In genomic region chr12:131949431-131950181, GRCh38 we compare ENCODE assay signal across 8 cellular contexts. TPM values are rescaled to one million over a fixed set of nuclear protein-coding genes. Genes with fewer than 3 reads are reported as not detected.
A peak's percentile ranks its signal among the peaks of the same experiment; 100 is the strongest.
DNase-seq lines count a peak whose midpoint lies in the region; ATAC-seq and TF ChIP-seq lines count a peak whose summit lies in the region.

Gene EP400, plus strand, starts transcription at chr12:131949942. Its CDS starts 10,678 bp downstream, at chr12:131960620.

- in situ Hi-C loops in GM13976 (cut with MboI; ENCODE audit: low sequenced_read_pairs, unreplicated experiment) = no loop called here

- peak; percentile 17 to 56 for TF ChIP-seq POLR2A in uterus (IDR thresholded peaks at IDR 0.05)

- TF ChIP-seq CTCF in GM13976 (IDR thresholded peaks at IDR 0.05; ENCODE audit: borderline replicate concordance, control extremely low read depth, extremely low read depth, insufficient read depth, missing control alignments) (peak; percentile 97), right atrium auricular region (IDR thresholded peaks at IDR 0.05) (peak; percentile 53 to 82), uterus (IDR thresholded peaks at IDR 0.05) (peak; percentile 33 to 89 (median 80))

- no peaks in the 10 kb centered on the region for H3K36me3 Mint-ChIP-seq in T-helper 17 cell (ENCODE audit: low read depth)

- peaks cover 23% of the 10 kb centered on the region for H3K4me1 Mint-ChIP-seq in T-helper 17 cell

- peak within 1 kb of the TSS; percentile 74 to 76 for H3K27ac ChIP-seq in right atrium auricular region
- peak within 1 kb of the TSS; percentile 34 to 84 for H3K27ac ChIP-seq in uterus

- H3K4me3 ChIP-seq in right atrium auricular region = peak within 1 kb of the TSS; percentile 70 to 82
- peak within 1 kb of the TSS; percentile 42 to 85 for H3K4me3 ChIP-seq in uterus

- peak within 1 kb of the TSS; percentile 92 for H3K27ac Mint-ChIP-seq in T-helper 17 cell

- H3K4me3 Mint-ChIP-seq in T-helper 17 cell = peak within 1 kb of the TSS; percentile 90

- DNase-seq in GM13976 (ENCODE audit: low spot score) = peak; percentile 99
- DNase-seq in NCI-H1694 treated with DMSO at 0.1 percent for 48 hours (lab: John Stamatoyannopoulos, UW) = peak; percentile 44
- peak; percentile 87 to 96 (median 92) for DNase-seq in T-helper 17 cell
- DNase-seq in amygdala (lab: John Stamatoyannopoulos, UW) = peak; percentile 39 to 93 (median 83)
- DNase-seq in right atrium auricular region (ENCODE audit: low spot score) = peak; percentile 94
- peak; percentile 92 for DNase-seq in putamen (ENCODE audit: low spot score)
- DNase-seq in uterus = peak; percentile 96

- H3K4me1 ChIP-seq in right atrium auricular region (peaks cover 0 to 27% of the 10 kb centered on the region in 2 donors), uterus (peaks cover 5 to 7% of the 10 kb centered on the region in 2 donors)

- H3K9me3 ChIP-seq in T-helper 17 cell (ENCODE audit: control insufficient read depth, low read length, poor library complexity, severe bottlenecking) (no peaks in the 10 kb centered on the region), right atrium auricular region (no peaks in the 10 kb centered on the region), uterus (no peaks in the 10 kb centered on the region)

- H3K36me3 ChIP-seq in right atrium auricular region = peaks cover 2% of the 10 kb centered on the region
- no peaks in the 10 kb centered on the region for H3K36me3 ChIP-seq in uterus

- H3K27me3 ChIP-seq in right atrium auricular region = no peaks in the 10 kb centered on the region
- no peaks in the 10 kb centered on the region for H3K27me3 ChIP-seq in uterus

- ATAC-seq in HG02884 (IDR thresholded peaks at IDR 0.05; ENCODE audit: unreplicated experiment) (peak; percentile 78), T-helper 17 cell (peak; percentile 94)

- intact Hi-C loops in uterus (cut with DNase I; ENCODE audit: low total_unique reads) = loop anchor here (2.0 kb wide), 1 partner anchor 55 kb away; the partner anchor contains the start of gene ULK1

- no peaks in the 10 kb centered on the region for H3K27me3 Mint-ChIP-seq in T-helper 17 cell

RNA-seq across cellular contexts. Expression of gene EP400, which starts in this region (rescaled TPM):
- total RNA-seq in T-helper 17 cell = 10 to 100 TPM; 67.4 to 79.0 TPM
- total RNA-seq in right atrium auricular region = 10 to 100 TPM; 10.5 to 15.5 TPM
- total RNA-seq in uterus = 10 to 100 TPM; 11.8 to 70.6 (median 28.2) TPM

Comparison
In these comparisons a context has a peak if more than half of its experiments do, and no peak if none do; other contexts are left out.
1. Peak in every context shown above with its lines: DNase-seq, ATAC-seq, H3K4me3 ChIP-seq and H3K27ac ChIP-seq.
2. DNase-seq: peak in every context shown above with its lines; median percentile 99 in GM13976; 96 in uterus; 94 in right atrium auricular region; 92 in T-helper 17 cell; 92 in putamen; 83 in amygdala; 44 in NCI-H1694 treated with DMSO at 0.1 percent for 48 hours.